Comparison of ENCODE assay signal across 9 cellular contexts in genomic region chr10:74917481-74918077, GRCh38.
A peak's percentile ranks its signal among the peaks of the same experiment; 100 is the strongest.
DNase-seq lines count a peak whose midpoint lies in the region; ATAC-seq, FAIRE-seq and TF ChIP-seq lines count a peak whose summit lies in the region.
"Had no signal": no experiment of that assay in that cellular context is flagged by ENCODE, and none has a peak within 500 bp of the region (broad histone marks: within the 10 kb centered on the region; RNA-seq: fewer than 3 reads in every experiment).

No MANE protein-coding gene starts in this region.

- H3K27ac ChIP-seq in A549 (peak overlapping the region; percentile 78 to 87), hepatocyte (peak overlapping the region; percentile 42), ascending aorta (no peak overlapping the region)

- H3K27ac Mint-ChIP-seq in CD14-positive monocyte, result no peak overlapping the region

- peaks cover 5 to 11% of the 10 kb centered on the region in 2 donors for H3K36me3 Mint-ChIP-seq in CD14-positive monocyte

- peak; percentile 95 to 96 for ATAC-seq in A549

- TF ChIP-seq EP300 in A549 (IDR thresholded peaks at IDR 0.05), result 0 out of 5 replicates have a peak, but pooled peaks of 1 of the 2 experiments have one; percentile 19

- TF ChIP-seq POLR2A in A549 (IDR thresholded peaks at IDR 0.05; ENCODE audit: low read length), result no peak

- H3K4me1 ChIP-seq in A549 (peaks cover 39% of the 10 kb centered on the region), hepatocyte (ENCODE audit: insufficient read depth) (peaks cover 9% of the 10 kb centered on the region), ascending aorta (peaks cover 0 to 1% of the 10 kb centered on the region in 2 donors)

- H3K4me2 ChIP-seq in A549, result peak overlapping the region; percentile 70
- no peak overlapping the region for H3K4me2 ChIP-seq in hepatocyte

- POLR2A ChIA-PET in A549 (lab: Yijun Ruan, JAX), result no interaction called here

- intact Hi-C loops in CD14-positive monocyte (cut with micrococcal nuclease), result no loop called here
- intact Hi-C loops in ascending aorta (cut with DNase I), result no loop called here

- peaks cover 97% of the 10 kb centered on the region for H3K79me2 ChIP-seq in hepatocyte

- no peak for TF ChIP-seq CTCF in A549 (IDR thresholded peaks at IDR 0.05)
- no peak for TF ChIP-seq CTCF in hepatocyte (IDR thresholded peaks at IDR 0.05; ENCODE audit: poor library complexity)
- TF ChIP-seq CTCF in CD14-positive monocyte (IDR thresholded peaks at IDR 0.05), result no peak
- no peak for TF ChIP-seq CTCF in ascending aorta (IDR thresholded peaks at IDR 0.05)

- no peak for TF ChIP-seq RAD21 in A549 (conservative IDR thresholded peaks at IDR 0.05 in 1 of 2, IDR thresholded peaks at IDR 0.05 in 1 of 2)

- no peak for FAIRE-seq in A549 (lab: Jason Lieb, UNC)

- DNase-seq in A549 (ENCODE audit: low read depth in 1 of 2, low spot score in 1 of 2) (peak; percentile 44 to 77), HS-5 (ENCODE audit: low read depth) (peak; percentile 68), astrocyte of the hippocampus (ENCODE audit: low read depth, low spot score) (peak; percentile 53), hepatocyte (ENCODE audit: low spot score) (peak; percentile 22), activated gamma-delta T cell treated with Interleukin-2 at 50 U/mL for 16 hours (no peak), CD14-positive monocyte (ENCODE audit: low spot score) (no peak), ascending aorta (ENCODE audit: low spot score in 2 of 2) (no peak)
- DNase-seq in stimulated activated CD8-positive, alpha-beta memory T cell treated with anti-CD3 and anti-CD28 coated beads, Interleukin-4, amount 100 ng/mL, for 48 hours, result no peak
- DNase-seq: NCI-H1105 had no signal

- peaks cover 36% of the 10 kb centered on the region for H4K20me1 ChIP-seq in hepatocyte (ENCODE audit: insufficient read depth, poor library complexity, severe bottlenecking)

- CTCF ChIA-PET in A549 (lab: Yijun Ruan, JAX), result no interaction called here

- no peak overlapping the region for H2AFZ ChIP-seq in hepatocyte

- H3K9me3 Mint-ChIP-seq in CD14-positive monocyte, result peaks cover 3 to 8% (median 4%) of the 10 kb centered on the region in 7 donors

- peaks cover 15% of the 10 kb centered on the region for H3K4me1 Mint-ChIP-seq in CD14-positive monocyte

- H3K9me3 ChIP-seq in A549 (peaks cover 11% of the 10 kb centered on the region; the same call in 2 of the 3 replicates), hepatocyte (ENCODE audit: low read depth) (no peaks in the 10 kb centered on the region), ascending aorta (no peaks in the 10 kb centered on the region)

- no peak overlapping the region for H3K4me3 Mint-ChIP-seq in CD14-positive monocyte

- H3K9me2 ChIP-seq in hepatocyte (replicated peaks; ENCODE audit: insufficient read depth), result no peaks in the 10 kb centered on the region

- no peaks in the 10 kb centered on the region for H3K27me3 Mint-ChIP-seq in CD14-positive monocyte (ENCODE audit: low read depth in 3 of 3)

- H3K4me3 ChIP-seq in A549 (no peak overlapping the region), hepatocyte (no peak overlapping the region), ascending aorta (no peak overlapping the region)

- H3K27me3 ChIP-seq in hepatocyte (no peaks in the 10 kb centered on the region), ascending aorta (no peaks in the 10 kb centered on the region)

- H3K36me3 ChIP-seq in hepatocyte (replicated peaks; ENCODE audit: insufficient read depth, low read depth) (no peaks in the 10 kb centered on the region), ascending aorta (no peaks in the 10 kb centered on the region)

TF ChIP-seq in A549, 52 proteins besides CTCF, POLR2A, EP300 and RAD21:
- TF ChIP-seq ZFP36 (IDR thresholded peaks at IDR 0.05; ENCODE audit: borderline replicate concordance, partially characterized antibody), result no peak
- TF ChIP-seq MAFK (IDR thresholded peaks at IDR 0.05; ENCODE audit: partially characterized antibody), result peak; percentile 99
- no peak for TF ChIP-seq CBX8 (IDR thresholded peaks at IDR 0.05)
- TF ChIP-seq NFE2L2 (conservative IDR thresholded peaks at IDR 0.05; ENCODE audit: low read length), result peak; percentile 67
- no peak for TF ChIP-seq GATA3 (IDR thresholded peaks at IDR 0.05; ENCODE audit: borderline replicate concordance)
- no peak for TF ChIP-seq POLR2AphosphoS2 (conservative IDR thresholded peaks at IDR 0.05; ENCODE audit: low read length)
- TF ChIP-seq CHD4 (IDR thresholded peaks at IDR 0.05; ENCODE audit: borderline replicate concordance), result no peak
- TF ChIP-seq FOXS1 (CRISPR knock-in tag; IDR thresholded peaks at IDR 0.05), result no peak
- TF ChIP-seq CHD2 (IDR thresholded peaks at IDR 0.05; ENCODE audit: low read length, partially characterized antibody), result no peak
- TF ChIP-seq CEBPB (IDR thresholded peaks at IDR 0.05), result 0 out of 4 replicates have a peak, but pooled peaks of 1 of the 2 experiments have one; percentile 13
- no peak for TF ChIP-seq FOSL2 (IDR thresholded peaks at IDR 0.05)
- TF ChIP-seq FOSL2 (CRISPR knock-in tag; IDR thresholded peaks at IDR 0.05), result peak; percentile 78

Comparison
In these comparisons a context has a peak if more than half of its experiments do, and no peak if none do; other contexts are left out.
1. DNase-seq: peak in A549 (2 of 2), HS-5 (single experiment), astrocyte of the hippocampus (single experiment) and hepatocyte (single experiment); none in activated gamma-delta T cell treated with Interleukin-2 at 50 U/mL for 16 hours (single experiment), CD14-positive monocyte (single experiment), ascending aorta (0 of 2) and stimulated activated CD8-positive, alpha-beta memory T cell treated with anti-CD3 and anti-CD28 coated beads, Interleukin-4, amount 100 ng/mL, for 48 hours (single experiment).
2. H3K27ac ChIP-seq: peak in A549 (2 of 2) and hepatocyte (single experiment); none in ascending aorta (0 of 2).